Comparison of ENCODE assay signal across 1 cellular context in the genomic region with DNA sequence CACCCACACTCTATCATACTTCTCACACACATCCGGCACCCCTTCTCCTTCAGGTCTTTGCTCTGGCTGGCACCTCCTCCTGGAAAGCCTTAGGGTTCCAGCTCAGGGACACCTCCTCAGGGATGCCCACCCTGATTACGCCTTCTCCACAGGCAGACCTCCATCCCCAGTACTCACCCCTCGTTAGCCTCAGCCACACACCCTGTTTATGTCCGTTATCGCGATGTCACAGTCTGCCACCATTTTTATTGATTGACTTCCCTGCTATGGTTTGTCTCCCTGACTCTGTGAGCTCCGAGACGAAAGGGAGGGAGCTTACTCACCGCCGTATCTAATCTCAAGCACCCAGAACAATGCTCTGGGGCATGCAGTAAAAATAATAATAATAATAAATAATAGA.
TF ChIP-seq lines count a peak whose summit lies in the region.

No MANE protein-coding gene starts in this region.

TF ChIP-seq in K562, 482 proteins besides CTCF, POLR2A, EP300 and RAD21 (continued from another document and continues in another):
- TF ChIP-seq, protein P1, sequence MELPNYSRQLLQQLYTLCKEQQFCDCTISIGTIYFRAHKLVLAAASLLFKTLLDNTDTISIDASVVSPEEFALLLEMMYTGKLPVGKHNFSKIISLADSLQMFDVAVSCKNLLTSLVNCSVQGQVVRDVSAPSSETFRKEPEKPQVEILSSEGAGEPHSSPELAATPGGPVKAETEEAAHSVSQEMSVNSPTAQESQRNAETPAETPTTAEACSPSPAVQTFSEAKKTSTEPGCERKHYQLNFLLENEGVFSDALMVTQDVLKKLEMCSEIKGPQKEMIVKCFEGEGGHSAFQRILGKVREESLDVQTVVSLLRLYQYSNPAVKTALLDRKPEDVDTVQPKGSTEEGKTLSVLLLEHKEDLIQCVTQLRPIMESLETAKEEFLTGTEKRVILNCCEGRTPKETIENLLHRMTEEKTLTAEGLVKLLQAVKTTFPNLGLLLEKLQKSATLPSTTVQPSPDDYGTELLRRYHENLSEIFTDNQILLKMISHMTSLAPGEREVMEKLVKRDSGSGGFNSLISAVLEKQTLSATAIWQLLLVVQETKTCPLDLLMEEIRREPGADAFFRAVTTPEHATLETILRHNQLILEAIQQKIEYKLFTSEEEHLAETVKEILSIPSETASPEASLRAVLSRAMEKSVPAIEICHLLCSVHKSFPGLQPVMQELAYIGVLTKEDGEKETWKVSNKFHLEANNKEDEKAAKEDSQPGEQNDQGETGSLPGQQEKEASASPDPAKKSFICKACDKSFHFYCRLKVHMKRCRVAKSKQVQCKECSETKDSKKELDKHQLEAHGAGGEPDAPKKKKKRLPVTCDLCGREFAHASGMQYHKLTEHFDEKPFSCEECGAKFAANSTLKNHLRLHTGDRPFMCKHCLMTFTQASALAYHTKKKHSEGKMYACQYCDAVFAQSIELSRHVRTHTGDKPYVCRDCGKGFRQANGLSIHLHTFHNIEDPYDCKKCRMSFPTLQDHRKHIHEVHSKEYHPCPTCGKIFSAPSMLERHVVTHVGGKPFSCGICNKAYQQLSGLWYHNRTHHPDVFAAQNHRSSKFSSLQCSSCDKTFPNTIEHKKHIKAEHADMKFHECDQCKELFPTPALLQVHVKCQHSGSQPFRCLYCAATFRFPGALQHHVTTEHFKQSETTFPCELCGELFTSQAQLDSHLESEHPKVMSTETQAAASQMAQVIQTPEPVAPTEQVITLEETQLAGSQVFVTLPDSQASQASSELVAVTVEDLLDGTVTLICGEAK (IDR thresholded peaks at IDR 0.05), result no peak
- TF ChIP-seq, protein P1 (CRISPR knock-in tag; IDR thresholded peaks at IDR 0.05), result no peak
- TF ChIP-seq POLR2B (IDR thresholded peaks at IDR 0.05; ENCODE audit: low read depth, partially characterized antibody) (no peak), MYNN (IDR thresholded peaks at IDR 0.05) (no peak; the same call in 1 of the 2 replicates), MYNN (CRISPR knock-in tag; IDR thresholded peaks at IDR 0.05) (no peak), POLR3A (IDR thresholded peaks at IDR 0.05; ENCODE audit: borderline replicate concordance, extremely low read depth, insufficient read depth, insufficient read length) (no peak), SREBF2 (CRISPR knock-in tag; IDR thresholded peaks at IDR 0.05) (no peak), MAZ (CRISPR knock-in tag; conservative IDR thresholded peaks at IDR 0.05 in 1 of 2, IDR thresholded peaks at IDR 0.05 in 1 of 2) (peak in 1 of 2 experiments; percentile 35; a peak in 1 of 4 replicates), CBFA2T2 (conservative IDR thresholded peaks at IDR 0.05) (peak; percentile 86), XRCC5 (IDR thresholded peaks at IDR 0.05; ENCODE audit: low read depth, low read length) (no peak), HNRNPH1 (optimal IDR thresholded peaks at IDR 0.05; ENCODE audit: low read depth, low read length) (no peak), ZNF766 (CRISPR knock-in tag; conservative IDR thresholded peaks at IDR 0.05) (peak; percentile 42; the same call in 1 of the 2 replicates), SRSF7 (optimal IDR thresholded peaks at IDR 0.05; ENCODE audit: low read depth, low read length) (no peak), MEIS2 (IDR thresholded peaks at IDR 0.05; ENCODE audit: partially characterized antibody) (peak; percentile 77), MCM2 (IDR thresholded peaks at IDR 0.05; ENCODE audit: low read depth) (no peak), RBFOX2 (IDR thresholded peaks at IDR 0.05; ENCODE audit: low read depth, low read length) (no peak), TBP (optimal IDR thresholded peaks at IDR 0.05; ENCODE audit: low read depth, low read length) (no peak), ZNF75A (CRISPR knock-in tag; IDR thresholded peaks at IDR 0.05) (no peak), PYGO2 (tag; IDR thresholded peaks at IDR 0.05) (no peak), ZNF76 (CRISPR knock-in tag; IDR thresholded peaks at IDR 0.05; ENCODE audit: borderline replicate concordance) (no peak), SREBF1 (IDR thresholded peaks at IDR 0.05; ENCODE audit: borderline replicate concordance, low read depth, low read length) (no peak), ZNF140 (CRISPR knock-in tag; IDR thresholded peaks at IDR 0.05) (no peak), HNRNPLL (IDR thresholded peaks at IDR 0.05; ENCODE audit: low read depth, low read length, poor library complexity, severe bottlenecking) (no peak), FOS (IDR thresholded peaks at IDR 0.05; ENCODE audit: extremely low read depth, insufficient read length) (no peak), EZH2 (IDR thresholded peaks at IDR 0.05; ENCODE audit: borderline replicate concordance, low read depth, low read length) (no peak), ZFP36 (IDR thresholded peaks at IDR 0.05; ENCODE audit: low read depth, low read length, partially characterized antibody) (peak; percentile 100), ARID1B (IDR thresholded peaks at IDR 0.05) (peak; percentile 93)
- TF ChIP-seq, protein P2, sequence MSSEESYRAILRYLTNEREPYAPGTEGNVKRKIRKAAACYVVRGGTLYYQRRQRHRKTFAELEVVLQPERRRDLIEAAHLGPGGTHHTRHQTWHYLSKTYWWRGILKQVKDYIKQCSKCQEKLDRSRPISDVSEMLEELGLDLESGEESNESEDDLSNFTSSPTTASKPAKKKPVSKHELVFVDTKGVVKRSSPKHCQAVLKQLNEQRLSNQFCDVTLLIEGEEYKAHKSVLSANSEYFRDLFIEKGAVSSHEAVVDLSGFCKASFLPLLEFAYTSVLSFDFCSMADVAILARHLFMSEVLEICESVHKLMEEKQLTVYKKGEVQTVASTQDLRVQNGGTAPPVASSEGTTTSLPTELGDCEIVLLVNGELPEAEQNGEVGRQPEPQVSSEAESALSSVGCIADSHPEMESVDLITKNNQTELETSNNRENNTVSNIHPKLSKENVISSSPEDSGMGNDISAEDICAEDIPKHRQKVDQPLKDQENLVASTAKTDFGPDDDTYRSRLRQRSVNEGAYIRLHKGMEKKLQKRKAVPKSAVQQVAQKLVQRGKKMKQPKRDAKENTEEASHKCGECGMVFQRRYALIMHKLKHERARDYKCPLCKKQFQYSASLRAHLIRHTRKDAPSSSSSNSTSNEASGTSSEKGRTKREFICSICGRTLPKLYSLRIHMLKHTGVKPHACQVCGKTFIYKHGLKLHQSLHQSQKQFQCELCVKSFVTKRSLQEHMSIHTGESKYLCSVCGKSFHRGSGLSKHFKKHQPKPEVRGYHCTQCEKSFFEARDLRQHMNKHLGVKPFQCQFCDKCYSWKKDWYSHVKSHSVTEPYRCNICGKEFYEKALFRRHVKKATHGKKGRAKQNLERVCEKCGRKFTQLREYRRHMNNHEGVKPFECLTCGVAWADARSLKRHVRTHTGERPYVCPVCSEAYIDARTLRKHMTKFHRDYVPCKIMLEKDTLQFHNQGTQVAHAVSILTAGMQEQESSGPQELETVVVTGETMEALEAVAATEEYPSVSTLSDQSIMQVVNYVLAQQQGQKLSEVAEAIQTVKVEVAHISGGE (CRISPR knock-in tag; IDR thresholded peaks at IDR 0.05), result no peak
- TF ChIP-seq, protein P3, sequence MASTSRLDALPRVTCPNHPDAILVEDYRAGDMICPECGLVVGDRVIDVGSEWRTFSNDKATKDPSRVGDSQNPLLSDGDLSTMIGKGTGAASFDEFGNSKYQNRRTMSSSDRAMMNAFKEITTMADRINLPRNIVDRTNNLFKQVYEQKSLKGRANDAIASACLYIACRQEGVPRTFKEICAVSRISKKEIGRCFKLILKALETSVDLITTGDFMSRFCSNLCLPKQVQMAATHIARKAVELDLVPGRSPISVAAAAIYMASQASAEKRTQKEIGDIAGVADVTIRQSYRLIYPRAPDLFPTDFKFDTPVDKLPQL (IDR thresholded peaks at IDR 0.05; ENCODE audit: extremely low read depth, insufficient read length), result no peak
- TF ChIP-seq, protein P4, sequence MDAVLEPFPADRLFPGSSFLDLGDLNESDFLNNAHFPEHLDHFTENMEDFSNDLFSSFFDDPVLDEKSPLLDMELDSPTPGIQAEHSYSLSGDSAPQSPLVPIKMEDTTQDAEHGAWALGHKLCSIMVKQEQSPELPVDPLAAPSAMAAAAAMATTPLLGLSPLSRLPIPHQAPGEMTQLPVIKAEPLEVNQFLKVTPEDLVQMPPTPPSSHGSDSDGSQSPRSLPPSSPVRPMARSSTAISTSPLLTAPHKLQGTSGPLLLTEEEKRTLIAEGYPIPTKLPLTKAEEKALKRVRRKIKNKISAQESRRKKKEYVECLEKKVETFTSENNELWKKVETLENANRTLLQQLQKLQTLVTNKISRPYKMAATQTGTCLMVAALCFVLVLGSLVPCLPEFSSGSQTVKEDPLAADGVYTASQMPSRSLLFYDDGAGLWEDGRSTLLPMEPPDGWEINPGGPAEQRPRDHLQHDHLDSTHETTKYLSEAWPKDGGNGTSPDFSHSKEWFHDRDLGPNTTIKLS (IDR thresholded peaks at IDR 0.05; ENCODE audit: borderline replicate concordance, low read depth), result no peak
- TF ChIP-seq, protein P5, sequence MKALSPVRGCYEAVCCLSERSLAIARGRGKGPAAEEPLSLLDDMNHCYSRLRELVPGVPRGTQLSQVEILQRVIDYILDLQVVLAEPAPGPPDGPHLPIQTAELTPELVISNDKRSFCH (CRISPR knock-in tag; IDR thresholded peaks at IDR 0.05), result no peak
- TF ChIP-seq, protein P5 (tag; IDR thresholded peaks at IDR 0.05), result peak; percentile 53; the same call in 1 of the 2 replicates
- TF ChIP-seq, protein P6, sequence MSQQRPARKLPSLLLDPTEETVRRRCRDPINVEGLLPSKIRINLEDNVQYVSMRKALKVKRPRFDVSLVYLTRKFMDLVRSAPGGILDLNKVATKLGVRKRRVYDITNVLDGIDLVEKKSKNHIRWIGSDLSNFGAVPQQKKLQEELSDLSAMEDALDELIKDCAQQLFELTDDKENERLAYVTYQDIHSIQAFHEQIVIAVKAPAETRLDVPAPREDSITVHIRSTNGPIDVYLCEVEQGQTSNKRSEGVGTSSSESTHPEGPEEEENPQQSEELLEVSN (IDR thresholded peaks at IDR 0.05; ENCODE audit: borderline replicate concordance in 1 of 2, extremely low read depth in 1 of 2, insufficient read depth in 1 of 2, insufficient read length in 1 of 2, low read depth in 1 of 2, low read length in 1 of 2, poor library complexity in 1 of 2, severe bottlenecking in 1 of 2), result peak in 1 of 2 experiments; percentile 13
- TF ChIP-seq, protein P7, sequence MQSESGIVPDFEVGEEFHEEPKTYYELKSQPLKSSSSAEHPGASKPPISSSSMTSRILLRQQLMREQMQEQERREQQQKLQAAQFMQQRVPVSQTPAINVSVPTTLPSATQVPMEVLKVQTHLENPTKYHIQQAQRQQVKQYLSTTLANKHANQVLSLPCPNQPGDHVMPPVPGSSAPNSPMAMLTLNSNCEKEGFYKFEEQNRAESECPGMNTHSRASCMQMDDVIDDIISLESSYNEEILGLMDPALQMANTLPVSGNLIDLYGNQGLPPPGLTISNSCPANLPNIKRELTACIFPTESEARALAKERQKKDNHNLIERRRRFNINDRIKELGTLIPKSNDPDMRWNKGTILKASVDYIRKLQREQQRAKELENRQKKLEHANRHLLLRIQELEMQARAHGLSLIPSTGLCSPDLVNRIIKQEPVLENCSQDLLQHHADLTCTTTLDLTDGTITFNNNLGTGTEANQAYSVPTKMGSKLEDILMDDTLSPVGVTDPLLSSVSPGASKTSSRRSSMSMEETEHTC (IDR thresholded peaks at IDR 0.05), result no peak
- TF ChIP-seq, protein P8, sequence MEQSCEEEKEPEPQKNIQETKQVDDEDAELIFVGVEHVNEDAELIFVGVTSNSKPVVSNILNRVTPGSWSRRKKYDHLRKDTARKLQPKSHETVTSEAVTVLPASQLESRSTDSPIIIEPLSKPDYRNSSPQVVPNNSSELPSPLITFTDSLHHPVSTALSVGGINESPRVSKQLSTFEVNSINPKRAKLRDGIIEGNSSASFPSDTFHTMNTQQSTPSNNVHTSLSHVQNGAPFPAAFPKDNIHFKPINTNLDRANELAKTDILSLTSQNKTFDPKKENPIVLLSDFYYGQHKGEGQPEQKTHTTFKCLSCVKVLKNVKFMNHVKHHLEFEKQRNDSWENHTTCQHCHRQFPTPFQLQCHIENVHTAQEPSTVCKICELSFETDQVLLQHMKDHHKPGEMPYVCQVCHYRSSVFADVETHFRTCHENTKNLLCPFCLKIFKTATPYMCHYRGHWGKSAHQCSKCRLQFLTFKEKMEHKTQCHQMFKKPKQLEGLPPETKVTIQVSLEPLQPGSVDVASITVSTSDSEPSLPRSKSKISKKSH (CRISPR knock-in tag; IDR thresholded peaks at IDR 0.05), result no peak
- TF ChIP-seq, protein P9, sequence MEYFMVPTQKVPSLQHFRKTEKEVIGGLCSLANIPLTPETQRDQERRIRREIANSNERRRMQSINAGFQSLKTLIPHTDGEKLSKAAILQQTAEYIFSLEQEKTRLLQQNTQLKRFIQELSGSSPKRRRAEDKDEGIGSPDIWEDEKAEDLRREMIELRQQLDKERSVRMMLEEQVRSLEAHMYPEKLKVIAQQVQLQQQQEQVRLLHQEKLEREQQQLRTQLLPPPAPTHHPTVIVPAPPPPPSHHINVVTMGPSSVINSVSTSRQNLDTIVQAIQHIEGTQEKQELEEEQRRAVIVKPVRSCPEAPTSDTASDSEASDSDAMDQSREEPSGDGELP (CRISPR knock-in tag; IDR thresholded peaks at IDR 0.05; ENCODE audit: borderline replicate concordance), result peak; percentile 42; the same call in 1 of the 2 replicates
